ENCODE assay signal across 9 cellular contexts in the genomic region with DNA sequence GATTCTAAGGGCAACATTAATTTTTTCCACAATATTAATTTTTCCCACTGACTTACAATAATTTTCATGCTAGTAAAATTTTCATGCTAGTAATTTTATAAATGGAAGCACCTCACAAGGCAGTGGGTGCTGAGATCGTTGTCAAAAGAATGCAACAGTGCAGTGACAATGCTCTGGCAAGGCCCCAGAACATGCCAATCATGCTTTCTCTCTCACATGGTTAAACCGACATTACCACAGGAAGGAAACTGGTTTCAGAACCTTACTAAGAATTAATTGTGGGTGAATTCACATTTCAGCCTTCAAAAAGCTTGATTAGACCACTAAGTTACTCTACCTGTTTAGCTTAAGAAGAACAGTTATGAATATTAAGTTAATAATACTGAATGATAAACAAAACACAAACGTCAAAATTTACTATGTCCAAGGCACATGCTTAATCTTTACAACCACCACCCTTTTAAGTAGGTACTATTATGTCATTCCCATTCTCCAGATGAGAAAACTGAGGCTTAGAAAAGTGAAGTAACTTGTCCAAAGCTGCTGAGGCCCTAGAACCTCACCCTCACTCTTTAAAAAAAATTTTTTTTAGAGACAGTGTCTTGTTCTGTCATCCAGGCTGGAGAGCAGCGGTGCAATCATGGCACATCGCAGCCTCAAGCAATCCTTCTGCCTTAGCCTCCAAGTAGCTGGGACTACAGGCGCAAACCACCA. TPM values are rescaled to one million over a fixed set of nuclear protein-coding genes. Genes with fewer than 3 reads are reported as not detected.
A peak's percentile ranks its signal among the peaks of the same experiment; 100 is the strongest.
DNase-seq lines count a peak whose midpoint lies in the region; ATAC-seq and TF ChIP-seq lines count a peak whose summit lies in the region.
"Had no signal": no experiment of that assay in that cellular context is flagged by ENCODE, and none has a peak within 500 bp of the region (broad histone marks: within the 10 kb centered on the region; RNA-seq: fewer than 3 reads in every experiment).

No MANE protein-coding gene starts in this region.

- H3K27me3 ChIP-seq in brain microvascular endothelial cell (replicated peaks) (no peaks in the 10 kb centered on the region), H7 (ENCODE audit: control insufficient read depth, insufficient read depth, low read length) (no peaks in the 10 kb centered on the region)

- H3K36me3 ChIP-seq in brain microvascular endothelial cell (replicated peaks) = no peaks in the 10 kb centered on the region
- no peaks in the 10 kb centered on the region for H3K36me3 ChIP-seq in H7 (replicated peaks; ENCODE audit: control insufficient read depth, insufficient read depth, low read length)
- H3K36me3 ChIP-seq: adrenal gland had no signal

- intact Hi-C loops in sciatic nerve (cut with DNase I) = no loop called here

- no peak overlapping the region for H3K27ac ChIP-seq in brain microvascular endothelial cell
- H3K27ac ChIP-seq: adrenal gland had no signal

- peak; percentile 16 for DNase-seq in AG08396 (ENCODE audit: low spot score)
- peak; percentile 4 for DNase-seq in LoVo (ENCODE audit: low spot score)
- DNase-seq in brain microvascular endothelial cell = peak; percentile 64
- no peak for DNase-seq in sciatic nerve (ENCODE audit: low spot score)
- no peak for DNase-seq in H7
- DNase-seq in HT-29 (ENCODE audit: low spot score) = no peak
- DNase-seq: adrenal gland had no signal

- in situ Hi-C loops in brain microvascular endothelial cell (cut with HindIII; ENCODE audit: low pct_ligation_motif_present, low sequenced_read_pairs) = no loop called here

- peak; percentile 91 for ATAC-seq in GM18907 (IDR thresholded peaks at IDR 0.05; ENCODE audit: unreplicated experiment)
- ATAC-seq in sciatic nerve = no peak
- ATAC-seq in HG02840 (IDR thresholded peaks at IDR 0.05; ENCODE audit: low FRiP score, unreplicated experiment) = no peak

- H3K4me3 ChIP-seq in brain microvascular endothelial cell (ENCODE audit: low read depth, low read length) (no peak overlapping the region), H7 (ENCODE audit: insufficient read depth, low read depth, low read length) (no peak overlapping the region)
- H3K4me3 ChIP-seq: adrenal gland had no signal

- no peak for TF ChIP-seq CTCF in brain microvascular endothelial cell (IDR thresholded peaks at IDR 0.05; ENCODE audit: low read depth, low read length, missing control alignments)

RNA-seq across cellular contexts. Expression of gene OPHN1, which starts 10.0 kb away (rescaled TPM):
- total RNA-seq in sciatic nerve = 19.6 TPM
- 2.6 and 2.9 TPM in 2 replicates for total RNA-seq in H7 (2014; rRNA removed; shearing (Covaris generic))
- total RNA-seq in HT-29 (2014; rRNA removed; shearing (Covaris generic)) = 6.9 and 17.7 TPM in 2 replicates

RNA-seq across cellular contexts. Expression of gene YIPF6, which starts 55.5 kb away (rescaled TPM):
- 43.2 TPM for total RNA-seq in sciatic nerve
- 23.6 and 27.4 TPM in 2 replicates for total RNA-seq in H7 (2014; rRNA removed; shearing (Covaris generic))
- total RNA-seq in HT-29 (2014; rRNA removed; shearing (Covaris generic)) = 20.9 and 27.7 TPM in 2 replicates

Comparison
In these comparisons a context has a peak if more than half of its experiments do, and no peak if none do; other contexts are left out.
1. DNase-seq: peak in AG08396 (single experiment), LoVo (single experiment) and brain microvascular endothelial cell (single experiment); none in sciatic nerve (single experiment), H7 (single experiment) and HT-29 (single experiment).